ENCODE assay signal across 9 cellular contexts in genomic region chr10:43203491-43204393, GRCh38.
DNase-seq lines count a peak whose midpoint lies in the region; TF ChIP-seq lines count a peak whose summit lies in the region.
"Had no signal": no experiment of that assay in that cellular context is flagged by ENCODE, and none has a peak within 500 bp of the region (broad histone marks: within the 10 kb centered on the region; RNA-seq: fewer than 3 reads in every experiment).

No MANE protein-coding gene starts in this region.

- POLR2A ChIA-PET in PC-9 (lab: Charles Lee; ENCODE audit: unreplicated experiment) = no interaction called here

- TF ChIP-seq POLR2A in sigmoid colon (IDR thresholded peaks at IDR 0.05) = no peak

- TF ChIP-seq EP300 in sigmoid colon (IDR thresholded peaks at IDR 0.05) = no peak

- H3K4me2 ChIP-seq in PC-9 = peak overlapping the region; percentile 60

- DNase-seq in activated T-cell treated with anti-CD3 and anti-CD28 coated beads for 48 hours (ENCODE audit: low read depth) (peak; percentile 43), activated T-cell treated with anti-CD3 and anti-CD28 coated beads for 4 hours (no peak), PC-9 (peak; percentile 61 to 81), glutamatergic neuron (peak; percentile 49), sigmoid colon (peak; percentile 61), NOMO-1 treated with DMSO at 0.1 percent for 48 hours (lab: John Stamatoyannopoulos, UW; ENCODE audit: unreplicated experiment) (no peak), pons (ENCODE audit: low spot score) (no peak), HCEC 1CT (no peak)

- H3K9me2 ChIP-seq in PC-9 (ENCODE audit: insufficient read depth) = no peaks in the 10 kb centered on the region

- no peak; the same call in 1 of the 2 replicates for TF ChIP-seq CTCF in PC-9 (conservative IDR thresholded peaks at IDR 0.05)
- no peak for TF ChIP-seq CTCF in glutamatergic neuron (IDR thresholded peaks at IDR 0.05; ENCODE audit: partially characterized antibody, unreplicated experiment)
- TF ChIP-seq CTCF in sigmoid colon (IDR thresholded peaks at IDR 0.05) = no peak

- intact Hi-C loops in PC-9 (cut with micrococcal nuclease; ENCODE audit: unreplicated experiment) = loop anchor here (5.0 to 10.0 kb wide), 3 partner anchors 99 to 339 kb away; no protein-coding TSS in a partner anchor
- intact Hi-C loops in sigmoid colon (cut with DNase I) = no loop called here

- H3K27ac Mint-ChIP-seq in glutamatergic neuron (ENCODE audit: unreplicated experiment) = no peak overlapping the region

- H3K27ac ChIP-seq in PC-9 (no peak overlapping the region), sigmoid colon (no peak overlapping the region)

- H3K27me3 ChIP-seq in PC-9 (ENCODE audit: insufficient read depth, low read depth) (no peaks in the 10 kb centered on the region), sigmoid colon (peaks cover 0 to 15% (median 12%) of the 10 kb centered on the region in 3 donors)

- H4K20me1 ChIP-seq in PC-9 (ENCODE audit: insufficient read depth) = no peaks in the 10 kb centered on the region

- peak overlapping the region; percentile 57 for H3K4me3 ChIP-seq in PC-9
- H3K4me3 ChIP-seq in sigmoid colon = peak overlapping the region in 1 of 4 donors; percentile 47

- CTCF ChIA-PET in PC-9 (lab: Charles Lee) = interaction anchor here (0.5 to 0.6 kb wide), 4 partner anchors 93 to 152 kb away, joined by 5 to 9 read pairs (median 8); no protein-coding TSS in a partner anchor

- H3K4me1 ChIP-seq in PC-9 (replicated peaks; ENCODE audit: insufficient read depth) = 0 out of 2 replicates have a peak, but pooled peaks cover under 1% of the 10 kb centered on the region
- peaks cover 0 to 22% (median 11%) of the 10 kb centered on the region in 4 donors for H3K4me1 ChIP-seq in sigmoid colon
- H3K4me1 ChIP-seq: Caco-2 had no signal

- no peaks in the 10 kb centered on the region for H3K4me1 Mint-ChIP-seq in glutamatergic neuron (ENCODE audit: low read depth, unreplicated experiment)

- no peaks in the 10 kb centered on the region for H3K36me3 ChIP-seq in PC-9 (ENCODE audit: low read depth)
- no peaks in the 10 kb centered on the region for H3K36me3 ChIP-seq in sigmoid colon

- no peaks in the 10 kb centered on the region for H3K79me2 ChIP-seq in PC-9 (ENCODE audit: low read depth)

- peaks cover 6% of the 10 kb centered on the region; the same call in 1 of the 2 replicates for H3F3A ChIP-seq in PC-9 (ENCODE audit: insufficient read depth, low read depth)

- peaks cover 3% of the 10 kb centered on the region for H3K27me3 Mint-ChIP-seq in glutamatergic neuron (ENCODE audit: unreplicated experiment)

- peak overlapping the region; percentile 75 for H2AFZ ChIP-seq in PC-9

- H3K9me3 ChIP-seq in PC-9 (ENCODE audit: insufficient read depth, low read depth) (no peaks in the 10 kb centered on the region), sigmoid colon (no peaks in the 10 kb centered on the region)
- H3K9me3 ChIP-seq: Caco-2 had no signal

- H3K36me3 Mint-ChIP-seq in glutamatergic neuron (ENCODE audit: unreplicated experiment) = no peaks in the 10 kb centered on the region

- no peak overlapping the region for H3K4me3 Mint-ChIP-seq in glutamatergic neuron (ENCODE audit: unreplicated experiment)

- WGBS in sigmoid colon, 2 donors = 63 to 68% methylated on average over 30 of the region's 30 CpGs

- no TSS peak for BruUV-seq in PC-9 (replicated peaks; lab: Mats Ljungman, UMichigan)

- peaks cover 3% of the 10 kb centered on the region for H3K9me3 Mint-ChIP-seq in glutamatergic neuron (ENCODE audit: unreplicated experiment)

Comparison
In these comparisons a context has a peak if more than half of its experiments do, and no peak if none do; other contexts are left out.
1. DNase-seq: peak in activated T-cell treated with anti-CD3 and anti-CD28 coated beads for 48 hours (single experiment), PC-9 (2 of 2), glutamatergic neuron (single experiment) and sigmoid colon (single experiment); none in activated T-cell treated with anti-CD3 and anti-CD28 coated beads for 4 hours (single experiment), NOMO-1 treated with DMSO at 0.1 percent for 48 hours (single experiment), pons (single experiment) and HCEC 1CT (single experiment).